Comparison of ENCODE assay signal across 14 cellular contexts in the genomic region with DNA sequence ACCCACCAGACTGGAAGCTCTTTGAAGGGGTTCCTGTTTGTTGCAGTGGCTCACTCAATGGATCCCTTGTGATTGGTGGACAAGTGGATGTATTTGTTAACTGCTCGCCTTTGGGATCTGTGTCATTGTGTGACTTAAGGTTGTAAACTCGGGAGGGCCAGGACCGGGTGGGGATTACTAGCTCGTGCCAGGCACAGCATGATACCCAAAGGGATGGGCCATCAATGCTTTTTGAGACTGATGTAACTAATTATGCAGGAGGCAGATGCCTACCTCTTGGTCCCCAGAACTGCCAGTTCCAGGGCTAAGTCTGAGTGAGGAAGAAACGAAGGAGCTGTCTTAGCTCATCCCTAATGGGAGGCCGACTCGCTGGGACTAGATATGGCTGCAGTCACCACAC. TPM values are rescaled to one million over a fixed set of nuclear protein-coding genes. Genes with fewer than 3 reads are reported as not detected.
DNase-seq lines count a peak whose midpoint lies in the region; ATAC-seq and TF ChIP-seq lines count a peak whose summit lies in the region.
"Had no signal": no experiment of that assay in that cellular context is flagged by ENCODE, and none has a peak within 500 bp of the region (broad histone marks: within the 10 kb centered on the region; RNA-seq: fewer than 3 reads in every experiment).

No MANE protein-coding gene starts in this region.

- peak overlapping the region; percentile 51 for H3K4me3 Mint-ChIP-seq in activated CD4-positive, alpha-beta T cell treated with anti-CD3 and anti-CD28 coated beads, Interleukin-2, amount 10 ng/mL, durations not matched to agents 7 days and 5 days
- peak overlapping the region; percentile 54 to 75 (median 67) for H3K4me3 Mint-ChIP-seq in T-cell
- H3K4me3 Mint-ChIP-seq in endodermal cell = peak overlapping the region; percentile 46

- H3K9me3 Mint-ChIP-seq in activated CD4-positive, alpha-beta T cell treated with anti-CD3 and anti-CD28 coated beads, Interleukin-2, amount 10 ng/mL, durations not matched to agents 7 days and 5 days = no peaks in the 10 kb centered on the region
- H3K9me3 Mint-ChIP-seq in T-cell = no peaks in the 10 kb centered on the region
- peaks cover 44% of the 10 kb centered on the region for H3K9me3 Mint-ChIP-seq in endodermal cell

- DNase-seq in activated CD4-positive, alpha-beta T cell treated with anti-CD3 and anti-CD28 coated beads, Interleukin-2, amount 10 ng/mL, durations not matched to agents 7 days and 5 days = no peak
- DNase-seq in activated CD4-positive, alpha-beta T cell treated with anti-CD3 and anti-CD28 coated beads, Interleukin-2, amount 50 U/mL, for 48 hours = no peak
- DNase-seq in T-cell = no peak
- DNase-seq in endodermal cell = no peak
- DNase-seq in posterior vena cava (ENCODE audit: low spot score) = peak; percentile 43
- DNase-seq in hippocampal formation (lab: John Stamatoyannopoulos, UW) = no peak
- no peak for DNase-seq in NCI-H1694 (lab: John Stamatoyannopoulos, UW)
- DNase-seq in SKM-1 treated with dmso at 0.1 percent for 144 hours (lab: John Stamatoyannopoulos, UW; ENCODE audit: unreplicated experiment) = no peak
- DNase-seq: ACHN, DMS153, foreskin keratinocyte, NCI-H1092 treated with DMSO at 0.1 percent for 48 hours, upper lobe of right lung had no signal

- H3K4me3 ChIP-seq in endodermal cell (ENCODE audit: low read length) = no peak overlapping the region

- peaks cover 3% of the 10 kb centered on the region for H3K36me3 Mint-ChIP-seq in activated CD4-positive, alpha-beta T cell treated with anti-CD3 and anti-CD28 coated beads, Interleukin-2, amount 10 ng/mL, durations not matched to agents 7 days and 5 days (ENCODE audit: low read depth)
- no peaks in the 10 kb centered on the region for H3K36me3 Mint-ChIP-seq in T-cell
- H3K36me3 Mint-ChIP-seq in endodermal cell (ENCODE audit: low read depth) = peaks cover 9% of the 10 kb centered on the region

- H3K27me3 ChIP-seq in endodermal cell (ENCODE audit: control insufficient read depth, insufficient read depth, low read length, poor library complexity, severe bottlenecking) = peaks cover 44% of the 10 kb centered on the region
- H3K27me3 ChIP-seq: upper lobe of right lung had no signal

- H3K9me3 ChIP-seq in endodermal cell (ENCODE audit: control insufficient read depth, low read length) = no peaks in the 10 kb centered on the region
- H3K9me3 ChIP-seq: upper lobe of right lung had no signal

- peaks cover 4% of the 10 kb centered on the region for H3K36me3 ChIP-seq in endodermal cell (ENCODE audit: control insufficient read depth, insufficient read depth, low read length)
- H3K36me3 ChIP-seq: upper lobe of right lung had no signal

- TF ChIP-seq CTCF in endodermal cell (conservative IDR thresholded peaks at IDR 0.05) = no peak

- H3K27ac Mint-ChIP-seq in activated CD4-positive, alpha-beta T cell treated with anti-CD3 and anti-CD28 coated beads, Interleukin-2, amount 10 ng/mL, durations not matched to agents 7 days and 5 days = no peak overlapping the region
- H3K27ac Mint-ChIP-seq in T-cell (peak overlapping the region; percentile 49 to 70), endodermal cell (no peak overlapping the region)

- H3K4me1 ChIP-seq in endodermal cell (ENCODE audit: control insufficient read depth, insufficient read depth, low read length) = no peaks in the 10 kb centered on the region
- H3K4me1 ChIP-seq: foreskin keratinocyte, upper lobe of right lung had no signal

- intact Hi-C loops in posterior vena cava (cut with DNase I) = no loop called here

- CTCF ChIA-PET in activated CD4-positive, alpha-beta T cell treated with anti-CD3 and anti-CD28 coated beads, Interleukin-2, amount 10 ng/mL, durations not matched to agents 7 days and 5 days (lab: Charles Lee) = interaction anchor here (0.6 to 1.4 kb wide), 2 partner anchors 8 to 201 kb away, joined by 3 read pairs; no protein-coding TSS in a partner anchor
- CTCF ChIA-PET in T-cell (lab: Charles Lee) = interaction anchor here in 1 of 2 donors (0.6 kb wide), 1 partner anchor 27 kb away, joined by 4 read pairs; no protein-coding TSS in a partner anchor

- no peak overlapping the region for H3K9ac ChIP-seq in endodermal cell (ENCODE audit: extremely low read depth, low read length, poor library complexity, severe bottlenecking)

- H3K27ac ChIP-seq in endodermal cell (ENCODE audit: low read depth, low read length) = no peak overlapping the region
- H3K27ac ChIP-seq: foreskin keratinocyte had no signal

- peaks cover 13% of the 10 kb centered on the region for H3K4me1 Mint-ChIP-seq in activated CD4-positive, alpha-beta T cell treated with anti-CD3 and anti-CD28 coated beads, Interleukin-2, amount 10 ng/mL, durations not matched to agents 7 days and 5 days
- H3K4me1 Mint-ChIP-seq in T-cell (peaks cover 14 to 17% (median 15%) of the 10 kb centered on the region in 3 donors), endodermal cell (peaks cover 18% of the 10 kb centered on the region)

- POLR2A ChIA-PET in activated CD4-positive, alpha-beta T cell treated with anti-CD3 and anti-CD28 coated beads, Interleukin-2, amount 10 ng/mL, durations not matched to agents 7 days and 5 days (lab: Charles Lee) = no interaction called here
- POLR2A ChIA-PET in T-cell (lab: Charles Lee) = interaction anchor here in 1 of 2 donors (0.8 kb wide), 1 partner anchor 44 kb away, joined by 10 read pairs; no protein-coding TSS in a partner anchor

- ATAC-seq in T-cell (replicated peaks in 1 of 4) = no peak
- ATAC-seq: foreskin keratinocyte, Panc1, upper lobe of right lung had no signal

- WGBS in endodermal cell (ENCODE audit: insufficient coverage in 1 of 2, insufficient read length in 1 of 2), 2 experiments = 11 to 14% methylated on average over 5 to 7 of the region's 7 CpGs

- H3K27me3 Mint-ChIP-seq in activated CD4-positive, alpha-beta T cell treated with anti-CD3 and anti-CD28 coated beads, Interleukin-2, amount 10 ng/mL, durations not matched to agents 7 days and 5 days = peaks cover 17% of the 10 kb centered on the region
- H3K27me3 Mint-ChIP-seq in T-cell (peaks cover 0 to 4% of the 10 kb centered on the region in 2 donors), endodermal cell (ENCODE audit: insufficient read depth) (peaks cover 56% of the 10 kb centered on the region)

RNA-seq across cellular contexts. Expression of a gene that starts 27.7 kb away (rescaled TPM):
- total RNA-seq in activated CD4-positive, alpha-beta T cell treated with anti-CD3 and anti-CD28 coated beads, Interleukin-2, amount 10 ng/mL, durations not matched to agents 7 days and 5 days = 10 to 100 TPM; 26.4 to 28.6 TPM
- total RNA-seq in T-cell (10 to 100 TPM; 10.7 to 21.7 (median 18.7) TPM), endodermal cell (10 to 100 TPM; 15.6 to 24.9 TPM), posterior vena cava (10 to 100 TPM; 13.2 to 14.3 TPM)
- polyA plus RNA-seq in endodermal cell (2013, experiment 1 of 2) = 13.2 TPM
- 10.3 TPM for polyA plus RNA-seq in endodermal cell (2013, experiment 2 of 2)

RNA-seq across cellular contexts. Expression of a gene that starts 48.7 kb away (rescaled TPM):
- total RNA-seq in activated CD4-positive, alpha-beta T cell treated with anti-CD3 and anti-CD28 coated beads, Interleukin-2, amount 10 ng/mL, durations not matched to agents 7 days and 5 days = 1 to 10 TPM; 4.0 to 4.5 TPM
- total RNA-seq in T-cell (10 to 100 TPM in 4 of 5 donors, 1 to 10 TPM in 1; 8.7 to 13.5 (median 12.3) TPM), endodermal cell (10 to 100 TPM; 24.5 to 29.9 TPM), posterior vena cava (10 to 100 TPM; 14.8 to 17.7 TPM)
- polyA plus RNA-seq in endodermal cell (2013, experiment 1 of 2) = 22.2 TPM
- 20.2 TPM for polyA plus RNA-seq in endodermal cell (2013, experiment 2 of 2)

Comparison
In these comparisons a context has a peak if more than half of its experiments do, and no peak if none do; other contexts are left out.
1. H3K27ac Mint-ChIP-seq: peak in T-cell (2 of 2); none in activated CD4-positive, alpha-beta T cell treated with anti-CD3 and anti-CD28 coated beads, Interleukin-2, amount 10 ng/mL, durations not matched to agents 7 days and 5 days (single experiment) and endodermal cell (single experiment).
2. Peak in every context shown above with its lines, with median percentiles within 50 percentile points of each other: H3K4me3 Mint-ChIP-seq.